In genomic region chr14:21023174-21023573, GRCh38 we compare ENCODE assay signal across 15 cellular contexts. TPM values are rescaled to one million over a fixed set of nuclear protein-coding genes. Genes with fewer than 3 reads are reported as not detected.
A peak's percentile ranks its signal among the peaks of the same experiment; 100 is the strongest.
DNase-seq lines count a peak whose midpoint lies in the region; ATAC-seq and TF ChIP-seq lines count a peak whose summit lies in the region.
"Had no signal": no experiment of that assay in that cellular context is flagged by ENCODE, and none has a peak within 500 bp of the region (broad histone marks: within the 10 kb centered on the region; RNA-seq: fewer than 3 reads in every experiment).

No MANE protein-coding gene starts in this region.

- no peak overlapping the region for H3K27ac Mint-ChIP-seq in activated CD4-positive, alpha-beta T cell treated with anti-CD3 and anti-CD28 coated beads for 36 hours
- H3K27ac Mint-ChIP-seq: activated naive CD4-positive, alpha-beta T cell treated with anti-CD3 and anti-CD28 coated beads for 36 hours had no signal

- H4K20me1 ChIP-seq in Loucy (ENCODE audit: insufficient read depth, low read length, poor library complexity, severe bottlenecking): no peaks in the 10 kb centered on the region

- H2AFZ ChIP-seq in Loucy (ENCODE audit: low read length): no peak overlapping the region

- H3K27me3 ChIP-seq in Loucy (ENCODE audit: insufficient read depth, low read length, poor library complexity, severe bottlenecking) (no peaks in the 10 kb centered on the region), duodenal mucosa (ENCODE audit: control insufficient read depth in 1 of 2, insufficient read depth in 2 of 2, low read length in 2 of 2) (no peaks in the 10 kb centered on the region), mucosa of rectum (ENCODE audit: control insufficient read depth in 2 of 2, insufficient read depth in 2 of 2, low read length in 2 of 2) (no peaks in the 10 kb centered on the region)
- H3K27me3 ChIP-seq: MG63 had no signal

- H3K9ac ChIP-seq in Loucy (ENCODE audit: low read depth, low read length, poor library complexity, severe bottlenecking) (no peak overlapping the region), duodenal mucosa (ENCODE audit: low read depth in 1 of 2, low read length in 2 of 2) (peak overlapping the region in 1 of 2 donors; percentile 15), mucosa of rectum (ENCODE audit: low read depth in 1 of 2, low read length in 2 of 2) (peak overlapping the region; percentile 89 to 96)

- POLR2A ChIA-PET in activated CD4-positive, alpha-beta T cell treated with anti-CD3 and anti-CD28 coated beads for 36 hours (lab: Charles Lee): no interaction called here

- H3K27me3 Mint-ChIP-seq in activated CD4-positive, alpha-beta T cell treated with anti-CD3 and anti-CD28 coated beads for 36 hours: peaks cover 2% of the 10 kb centered on the region

- H3K4me2 ChIP-seq in Loucy (ENCODE audit: low read depth, low read length, poor library complexity, severe bottlenecking): peak overlapping the region; percentile 89

- CTCF ChIA-PET in activated CD4-positive, alpha-beta T cell treated with anti-CD3 and anti-CD28 coated beads for 36 hours (lab: Charles Lee): interaction anchor here (0.6 to 13.8 kb wide), 8 partner anchors 8 to 610 kb away, joined by 3 to 183 read pairs (median 4); partner anchors contain the start of gene TEP1

- 0 out of 2 replicates have a peak, but pooled peaks cover 5% of the 10 kb centered on the region for H3K79me2 ChIP-seq in Loucy (ENCODE audit: insufficient read depth, low read length)

- no peaks in the 10 kb centered on the region for H3K36me3 ChIP-seq in Loucy (ENCODE audit: insufficient read depth, low read length)
- peaks cover 16 to 35% of the 10 kb centered on the region in 2 donors for H3K36me3 ChIP-seq in duodenal mucosa (ENCODE audit: control insufficient read depth in 1 of 2, insufficient read depth in 2 of 2, low read length in 2 of 2)
- peaks cover 19 to 41% of the 10 kb centered on the region in 2 donors for H3K36me3 ChIP-seq in mucosa of rectum (ENCODE audit: control insufficient read depth in 2 of 2, insufficient read depth in 2 of 2, low read length in 2 of 2)
- H3K36me3 ChIP-seq in mucosa of descending colon (ENCODE audit: low read depth): no peaks in the 10 kb centered on the region
- H3K36me3 ChIP-seq: MG63, SJCRH30 had no signal

- H3K27ac ChIP-seq in duodenal mucosa (ENCODE audit: low read depth, low read length): no peak overlapping the region
- peak overlapping the region; percentile 6 to 79 for H3K27ac ChIP-seq in mucosa of rectum (ENCODE audit: low read depth in 2 of 2, low read length in 2 of 2)
- H3K27ac ChIP-seq in temporal lobe (ENCODE audit: low read depth, low read length): peak overlapping the region; percentile 99
- H3K27ac ChIP-seq: SJCRH30 had no signal

- DNase-seq in mucosa of descending colon (no peak), cerebellar nuclear complex (lab: John Stamatoyannopoulos, UW) (no peak)
- DNase-seq in activated CD4-positive, alpha-beta T cell treated with anti-CD3 and anti-CD28 coated beads for 36 hours: no peak
- DNase-seq: activated naive CD4-positive, alpha-beta T cell treated with anti-CD3 and anti-CD28 coated beads for 36 hours; DMS 273 treated with DMSO at 0.1 percent for 48 hours; MG63; NCI-H524 treated with DMSO at 0.1 percent for 48 hours; SJCRH30; stimulated activated CD4-positive, alpha-beta T cell treated with anti-CD3 and anti-CD28 coated beads, Interleukin-4, amount 100 ng/mL, for 4 hours; trophoblast cell had no signal

- H3K36me3 Mint-ChIP-seq in activated CD4-positive, alpha-beta T cell treated with anti-CD3 and anti-CD28 coated beads for 36 hours (ENCODE audit: low read depth): no peaks in the 10 kb centered on the region

- no peaks in the 10 kb centered on the region for H3K9me2 ChIP-seq in Loucy (replicated peaks; ENCODE audit: low read depth, low read length)

- no peak overlapping the region for H3K4me3 Mint-ChIP-seq in activated CD4-positive, alpha-beta T cell treated with anti-CD3 and anti-CD28 coated beads for 36 hours

- H3K9me3 Mint-ChIP-seq in activated CD4-positive, alpha-beta T cell treated with anti-CD3 and anti-CD28 coated beads for 36 hours (ENCODE audit: low read depth): no peaks in the 10 kb centered on the region
- H3K9me3 Mint-ChIP-seq: activated naive CD4-positive, alpha-beta T cell treated with anti-CD3 and anti-CD28 coated beads for 36 hours had no signal

- intact Hi-C loops in mucosa of descending colon (cut with DNase I, micrococcal nuclease): no loop called here
- intact Hi-C loops in activated CD4-positive, alpha-beta T cell treated with anti-CD3 and anti-CD28 coated beads for 36 hours (cut with DNase I, micrococcal nuclease): no loop called here

- H3K9me3 ChIP-seq in Loucy (ENCODE audit: insufficient read depth, low read depth, low read length) (no peaks in the 10 kb centered on the region), duodenal mucosa (ENCODE audit: control insufficient read depth in 1 of 2, low read length in 2 of 2) (no peaks in the 10 kb centered on the region), mucosa of rectum (ENCODE audit: control insufficient read depth in 2 of 2, low read length in 2 of 2) (no peaks in the 10 kb centered on the region), mucosa of descending colon (no peaks in the 10 kb centered on the region)
- H3K9me3 ChIP-seq: MG63, SJCRH30 had no signal

- H3K4me1 Mint-ChIP-seq in activated CD4-positive, alpha-beta T cell treated with anti-CD3 and anti-CD28 coated beads for 36 hours: peaks cover 16% of the 10 kb centered on the region

- H3F3A ChIP-seq in Loucy (ENCODE audit: low read depth): no peaks in the 10 kb centered on the region

- ATAC-seq in mucosa of descending colon (no peak), HG02840 (IDR thresholded peaks at IDR 0.05; ENCODE audit: low FRiP score, unreplicated experiment) (no peak)
- no peak for ATAC-seq in activated CD4-positive, alpha-beta T cell treated with anti-CD3 and anti-CD28 coated beads for 36 hours

- H3K4me3 ChIP-seq in Loucy (ENCODE audit: low read length, poor library complexity, severe bottlenecking) (no peak overlapping the region), duodenal mucosa (ENCODE audit: low read depth in 1 of 2, low read length in 2 of 2) (peak overlapping the region; percentile 67 to 89), mucosa of rectum (ENCODE audit: low read length in 2 of 2) (peak overlapping the region; percentile 44 to 91), mucosa of descending colon (no peak overlapping the region)
- H3K4me3 ChIP-seq: MG63, SJCRH30 had no signal

- H3K4me1 ChIP-seq in Loucy (ENCODE audit: insufficient read depth, low read length, poor library complexity, severe bottlenecking): peaks cover 11% of the 10 kb centered on the region
- peaks cover 19 to 20% of the 10 kb centered on the region in 2 donors for H3K4me1 ChIP-seq in duodenal mucosa (ENCODE audit: control insufficient read depth in 1 of 2, insufficient read depth in 2 of 2, low read length in 2 of 2)
- H3K4me1 ChIP-seq in mucosa of rectum (ENCODE audit: control insufficient read depth in 2 of 2, insufficient read depth in 2 of 2, low read length in 2 of 2): peaks cover 12 to 26% of the 10 kb centered on the region in 2 donors
- H3K4me1 ChIP-seq in mucosa of descending colon (ENCODE audit: low read depth): peaks cover 12% of the 10 kb centered on the region
- H3K4me1 ChIP-seq: SJCRH30 had no signal

- TF ChIP-seq CTCF in Loucy (conservative IDR thresholded peaks at IDR 0.05; ENCODE audit: low read length) (no peak), mucosa of descending colon (IDR thresholded peaks at IDR 0.05) (no peak)

RNA-seq across cellular contexts. Expression of gene NDRG2, which starts 1.7 kb away (rescaled TPM):
- 117 TPM for total RNA-seq in temporal lobe
- 100 to 1,000 TPM; 156 to 212 (median 188) TPM for total RNA-seq in mucosa of descending colon
- 1 to 10 TPM; 5.5 to 7.0 TPM for total RNA-seq in activated CD4-positive, alpha-beta T cell treated with anti-CD3 and anti-CD28 coated beads for 36 hours

RNA-seq across cellular contexts. Expression of gene TPPP2, which starts 6.8 kb away (rescaled TPM):
- total RNA-seq in temporal lobe: not detected
- 1 to 10 TPM in 1 of 3 donors, under 1 TPM in 1, not detected in 1; 0.58 to 2.3 TPM for total RNA-seq in mucosa of descending colon
- not detected for total RNA-seq in activated CD4-positive, alpha-beta T cell treated with anti-CD3 and anti-CD28 coated beads for 36 hours
- total RNA-seq: activated naive CD4-positive, alpha-beta T cell treated with anti-CD3 and anti-CD28 coated beads for 36 hours; SJCRH30 had no signal

RNA-seq across cellular contexts. Expression of gene RNASE13, which starts 11.4 kb away (rescaled TPM):
- total RNA-seq in temporal lobe (not detected), mucosa of descending colon (not detected)
- not detected for total RNA-seq in activated CD4-positive, alpha-beta T cell treated with anti-CD3 and anti-CD28 coated beads for 36 hours
- total RNA-seq: activated naive CD4-positive, alpha-beta T cell treated with anti-CD3 and anti-CD28 coated beads for 36 hours; SJCRH30 had no signal

RNA-seq across cellular contexts. Expression of gene RNASE7, which starts 19.0 kb away (rescaled TPM):
- not detected for total RNA-seq in temporal lobe
- total RNA-seq in mucosa of descending colon: under 1 TPM in 2 of 3 donors, not detected in 1; 0.19 to 0.32 TPM
- total RNA-seq in activated CD4-positive, alpha-beta T cell treated with anti-CD3 and anti-CD28 coated beads for 36 hours: not detected
- total RNA-seq: activated naive CD4-positive, alpha-beta T cell treated with anti-CD3 and anti-CD28 coated beads for 36 hours; SJCRH30 had no signal

RNA-seq across cellular contexts. Expression of gene SLC39A2, which starts 24.1 kb away (rescaled TPM):
- total RNA-seq in temporal lobe (not detected), mucosa of descending colon (1 to 10 TPM in 2 of 3 donors, under 1 TPM in 1; 0.28 to 4.9 (median 2.0) TPM)
- total RNA-seq in activated CD4-positive, alpha-beta T cell treated with anti-CD3 and anti-CD28 coated beads for 36 hours: under 1 TPM; 0.21 to 0.30 TPM
- total RNA-seq: activated naive CD4-positive, alpha-beta T cell treated with anti-CD3 and anti-CD28 coated beads for 36 hours had no signal

Comparison
In these comparisons a context has a peak if more than half of its experiments do, and no peak if none do; other contexts are left out.
1. H3K4me3 ChIP-seq: peak in duodenal mucosa (2 of 2) and mucosa of rectum (2 of 2); none in Loucy (single experiment) and mucosa of descending colon (single experiment).
2. RNA of gene NDRG2, which starts 1.7 kb away (total RNA-seq): 156 to 212 TPM in mucosa of descending colon and 117 TPM in temporal lobe (single experiment); 5.5 to 7.0 TPM in activated CD4-positive, alpha-beta T cell treated with anti-CD3 and anti-CD28 coated beads for 36 hours; every median in the first group is over 10 times any median in the second.